Comparison of ENCODE assay signal across 1 cellular context in the genomic region with DNA sequence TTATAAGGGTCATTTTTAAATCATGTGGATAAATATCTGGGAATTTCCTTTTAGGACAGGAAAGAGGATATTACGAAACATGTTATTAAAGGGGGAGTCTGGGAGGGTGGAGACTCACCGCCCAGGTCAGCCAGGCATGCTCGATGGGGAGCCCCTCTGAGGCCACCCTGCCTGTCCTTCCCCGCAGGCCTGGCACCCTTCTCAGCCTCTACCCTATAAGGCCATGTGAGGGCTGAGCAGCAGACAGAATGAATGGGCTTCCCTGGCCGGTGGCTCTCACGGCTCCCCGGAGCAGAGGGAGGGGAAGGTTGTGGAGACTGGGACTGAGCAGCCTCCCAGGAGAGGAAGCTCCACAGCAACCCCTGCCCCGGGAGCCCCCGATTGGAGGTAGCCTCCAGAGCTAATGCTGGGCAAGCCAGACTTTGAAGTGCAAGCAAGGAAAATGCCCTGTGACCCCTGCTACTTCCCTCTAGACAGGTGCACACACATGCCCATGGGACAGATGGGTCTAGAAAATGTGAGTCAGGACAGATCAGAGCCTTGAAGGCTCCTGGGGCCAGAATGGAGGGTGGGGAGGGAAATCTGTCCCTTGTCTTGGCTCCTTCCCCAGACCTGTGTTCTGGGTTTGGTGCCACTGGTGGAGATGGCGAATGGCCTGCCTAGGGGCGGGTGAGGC.
TF ChIP-seq lines count a peak whose summit lies in the region.

No MANE protein-coding gene starts in this region.

TF ChIP-seq in HepG2, 621 proteins besides CTCF, POLR2A, EP300 and RAD21:
- TF ChIP-seq NFYB (CRISPR knock-in tag; IDR thresholded peaks at IDR 0.05) (no peak), ARID2 (CRISPR knock-in tag; IDR thresholded peaks at IDR 0.05; ENCODE audit: borderline replicate concordance) (0 out of 2 replicates have a peak, but pooled peaks have one; percentile 40), FOXK1 (CRISPR knock-in tag; IDR thresholded peaks at IDR 0.05; ENCODE audit: borderline replicate concordance, low read depth) (no peak), ELF3 (CRISPR knock-in tag; IDR thresholded peaks at IDR 0.05) (no peak), ZNF687 (CRISPR knock-in tag; IDR thresholded peaks at IDR 0.05) (peak; percentile 58; the same call in 1 of the 2 replicates), MAFG (CRISPR knock-in tag; IDR thresholded peaks at IDR 0.05) (no peak), SIN3A (IDR thresholded peaks at IDR 0.05; ENCODE audit: borderline replicate concordance, low read depth, low read length) (no peak), HOXA5 (CRISPR knock-in tag; IDR thresholded peaks at IDR 0.05) (no peak), PRPF4 (IDR thresholded peaks at IDR 0.05; ENCODE audit: low read depth, low read length, poor library complexity, severe bottlenecking) (no peak), TRAFD1 (CRISPR knock-in tag; IDR thresholded peaks at IDR 0.05; ENCODE audit: borderline replicate concordance) (no peak), ZNF619 (CRISPR knock-in tag; IDR thresholded peaks at IDR 0.05) (no peak), CENPX (CRISPR knock-in tag; IDR thresholded peaks at IDR 0.05) (no peak), ATF7-NPFF (CRISPR knock-in tag; IDR thresholded peaks at IDR 0.05; ENCODE audit: low read depth) (no peak), SAP130 (CRISPR knock-in tag; IDR thresholded peaks at IDR 0.05; ENCODE audit: low read depth) (0 out of 2 replicates have a peak, but pooled peaks have one; percentile 26), ZNF737 (CRISPR knock-in tag; IDR thresholded peaks at IDR 0.05; ENCODE audit: borderline replicate concordance) (no peak), WIZ (CRISPR knock-in tag; IDR thresholded peaks at IDR 0.05) (0 out of 2 replicates have a peak, but pooled peaks have one; percentile 6), CEBPB (IDR thresholded peaks at IDR 0.05; ENCODE audit: borderline replicate concordance, low read depth, low read length) (peak; percentile 59), SMARCC2 (IDR thresholded peaks at IDR 0.05) (no peak), ZNF567 (CRISPR knock-in tag; IDR thresholded peaks at IDR 0.05; ENCODE audit: borderline replicate concordance) (no peak), ZBED4 (CRISPR knock-in tag; IDR thresholded peaks at IDR 0.05; ENCODE audit: borderline replicate concordance) (no peak), KAT8 (CRISPR knock-in tag; IDR thresholded peaks at IDR 0.05) (no peak), KDM5B (CRISPR knock-in tag; IDR thresholded peaks at IDR 0.05; ENCODE audit: borderline replicate concordance) (peak; percentile 35; the same call in 1 of the 2 replicates), BORCS8-MEF2B (CRISPR knock-in tag; IDR thresholded peaks at IDR 0.05) (0 out of 2 replicates have a peak, but pooled peaks have one; percentile 28), ZNF33B (CRISPR knock-in tag; IDR thresholded peaks at IDR 0.05) (0 out of 2 replicates have a peak, but pooled peaks have one; percentile 47), ZNF160 (CRISPR knock-in tag; IDR thresholded peaks at IDR 0.05) (no peak), ZNF7 (CRISPR knock-in tag; IDR thresholded peaks at IDR 0.05) (no peak), ZNF546 (CRISPR knock-in tag; conservative IDR thresholded peaks at IDR 0.05) (no peak), HBP1 (CRISPR knock-in tag; IDR thresholded peaks at IDR 0.05; ENCODE audit: low read depth) (no peak), TARDBP (CRISPR knock-in tag; IDR thresholded peaks at IDR 0.05) (0 out of 2 replicates have a peak, but pooled peaks have one; percentile 19), CSRNP1 (CRISPR knock-in tag; IDR thresholded peaks at IDR 0.05) (peak; percentile 65; the same call in 1 of the 2 replicates), ZNF317 (CRISPR knock-in tag; IDR thresholded peaks at IDR 0.05) (no peak), KLF9 (CRISPR knock-in tag; IDR thresholded peaks at IDR 0.05; ENCODE audit: low read depth) (no peak)
- TF ChIP-seq, protein P1, sequence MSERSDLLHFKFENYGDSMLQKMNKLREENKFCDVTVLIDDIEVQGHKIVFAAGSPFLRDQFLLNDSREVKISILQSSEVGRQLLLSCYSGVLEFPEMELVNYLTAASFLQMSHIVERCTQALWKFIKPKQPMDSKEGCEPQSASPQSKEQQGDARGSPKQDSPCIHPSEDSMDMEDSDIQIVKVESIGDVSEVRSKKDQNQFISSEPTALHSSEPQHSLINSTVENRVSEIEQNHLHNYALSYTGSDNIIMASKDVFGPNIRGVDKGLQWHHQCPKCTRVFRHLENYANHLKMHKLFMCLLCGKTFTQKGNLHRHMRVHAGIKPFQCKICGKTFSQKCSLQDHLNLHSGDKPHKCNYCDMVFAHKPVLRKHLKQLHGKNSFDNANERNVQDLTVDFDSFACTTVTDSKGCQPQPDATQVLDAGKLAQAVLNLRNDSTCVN (CRISPR knock-in tag; IDR thresholded peaks at IDR 0.05; ENCODE audit: borderline replicate concordance): 0 out of 2 replicates have a peak, but pooled peaks have one; percentile 9
- TF ChIP-seq, protein P2, sequence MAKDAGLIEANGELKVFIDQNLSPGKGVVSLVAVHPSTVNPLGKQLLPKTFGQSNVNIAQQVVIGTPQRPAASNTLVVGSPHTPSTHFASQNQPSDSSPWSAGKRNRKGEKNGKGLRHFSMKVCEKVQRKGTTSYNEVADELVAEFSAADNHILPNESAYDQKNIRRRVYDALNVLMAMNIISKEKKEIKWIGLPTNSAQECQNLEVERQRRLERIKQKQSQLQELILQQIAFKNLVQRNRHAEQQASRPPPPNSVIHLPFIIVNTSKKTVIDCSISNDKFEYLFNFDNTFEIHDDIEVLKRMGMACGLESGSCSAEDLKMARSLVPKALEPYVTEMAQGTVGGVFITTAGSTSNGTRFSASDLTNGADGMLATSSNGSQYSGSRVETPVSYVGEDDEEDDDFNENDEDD (CRISPR knock-in tag; IDR thresholded peaks at IDR 0.05; ENCODE audit: borderline replicate concordance): no peak
- TF ChIP-seq, protein P3, sequence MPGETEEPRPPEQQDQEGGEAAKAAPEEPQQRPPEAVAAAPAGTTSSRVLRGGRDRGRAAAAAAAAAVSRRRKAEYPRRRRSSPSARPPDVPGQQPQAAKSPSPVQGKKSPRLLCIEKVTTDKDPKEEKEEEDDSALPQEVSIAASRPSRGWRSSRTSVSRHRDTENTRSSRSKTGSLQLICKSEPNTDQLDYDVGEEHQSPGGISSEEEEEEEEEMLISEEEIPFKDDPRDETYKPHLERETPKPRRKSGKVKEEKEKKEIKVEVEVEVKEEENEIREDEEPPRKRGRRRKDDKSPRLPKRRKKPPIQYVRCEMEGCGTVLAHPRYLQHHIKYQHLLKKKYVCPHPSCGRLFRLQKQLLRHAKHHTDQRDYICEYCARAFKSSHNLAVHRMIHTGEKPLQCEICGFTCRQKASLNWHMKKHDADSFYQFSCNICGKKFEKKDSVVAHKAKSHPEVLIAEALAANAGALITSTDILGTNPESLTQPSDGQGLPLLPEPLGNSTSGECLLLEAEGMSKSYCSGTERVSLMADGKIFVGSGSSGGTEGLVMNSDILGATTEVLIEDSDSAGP (CRISPR knock-in tag; IDR thresholded peaks at IDR 0.05; ENCODE audit: borderline replicate concordance): 0 out of 2 replicates have a peak, but pooled peaks have one; percentile 35
- TF ChIP-seq, protein P4, sequence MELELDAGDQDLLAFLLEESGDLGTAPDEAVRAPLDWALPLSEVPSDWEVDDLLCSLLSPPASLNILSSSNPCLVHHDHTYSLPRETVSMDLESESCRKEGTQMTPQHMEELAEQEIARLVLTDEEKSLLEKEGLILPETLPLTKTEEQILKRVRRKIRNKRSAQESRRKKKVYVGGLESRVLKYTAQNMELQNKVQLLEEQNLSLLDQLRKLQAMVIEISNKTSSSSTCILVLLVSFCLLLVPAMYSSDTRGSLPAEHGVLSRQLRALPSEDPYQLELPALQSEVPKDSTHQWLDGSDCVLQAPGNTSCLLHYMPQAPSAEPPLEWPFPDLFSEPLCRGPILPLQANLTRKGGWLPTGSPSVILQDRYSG (CRISPR knock-in tag; IDR thresholded peaks at IDR 0.05): no peak
